1 cellular context compared by ENCODE assay signal in the genomic region with DNA sequence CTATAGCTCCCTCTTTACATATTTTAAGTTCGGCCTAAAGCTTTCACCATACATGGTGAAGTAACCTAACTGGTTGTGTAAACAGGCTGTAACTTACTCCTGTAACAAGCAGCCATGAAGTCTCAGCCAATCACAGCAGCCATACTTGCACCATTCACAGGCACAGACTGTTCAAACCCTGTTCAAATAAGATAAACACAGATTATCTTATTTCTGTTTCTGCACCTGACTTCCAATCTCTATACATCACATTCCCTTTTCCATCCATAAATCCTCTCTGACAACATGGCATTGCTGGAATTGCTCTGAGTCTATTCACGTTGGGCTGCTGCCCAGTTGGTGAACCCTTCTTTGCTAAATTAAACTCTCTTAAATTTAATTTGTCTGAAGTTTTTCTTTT.
TF ChIP-seq lines count a peak whose summit lies in the region.

No MANE protein-coding gene starts in this region.

TF ChIP-seq in K562, 482 proteins besides CTCF, POLR2A, EP300 and RAD21 (continued from another document):
- no peak for TF ChIP-seq ZNF644 (tag; IDR thresholded peaks at IDR 0.05; ENCODE audit: low read depth)
- no peak for TF ChIP-seq ETV6 (IDR thresholded peaks at IDR 0.05; ENCODE audit: borderline replicate concordance in 1 of 2, low read depth in 2 of 2, low read length in 1 of 2)
- TF ChIP-seq ETV6 (CRISPR knock-in tag; IDR thresholded peaks at IDR 0.05; ENCODE audit: borderline replicate concordance): no peak
- TF ChIP-seq MTA2 (IDR thresholded peaks at IDR 0.05; ENCODE audit: low read depth): peak; percentile 49; the same call in 1 of the 2 replicates
- no peak for TF ChIP-seq ZNF143 (CRISPR knock-in tag; IDR thresholded peaks at IDR 0.05)
- TF ChIP-seq, protein P1, sequence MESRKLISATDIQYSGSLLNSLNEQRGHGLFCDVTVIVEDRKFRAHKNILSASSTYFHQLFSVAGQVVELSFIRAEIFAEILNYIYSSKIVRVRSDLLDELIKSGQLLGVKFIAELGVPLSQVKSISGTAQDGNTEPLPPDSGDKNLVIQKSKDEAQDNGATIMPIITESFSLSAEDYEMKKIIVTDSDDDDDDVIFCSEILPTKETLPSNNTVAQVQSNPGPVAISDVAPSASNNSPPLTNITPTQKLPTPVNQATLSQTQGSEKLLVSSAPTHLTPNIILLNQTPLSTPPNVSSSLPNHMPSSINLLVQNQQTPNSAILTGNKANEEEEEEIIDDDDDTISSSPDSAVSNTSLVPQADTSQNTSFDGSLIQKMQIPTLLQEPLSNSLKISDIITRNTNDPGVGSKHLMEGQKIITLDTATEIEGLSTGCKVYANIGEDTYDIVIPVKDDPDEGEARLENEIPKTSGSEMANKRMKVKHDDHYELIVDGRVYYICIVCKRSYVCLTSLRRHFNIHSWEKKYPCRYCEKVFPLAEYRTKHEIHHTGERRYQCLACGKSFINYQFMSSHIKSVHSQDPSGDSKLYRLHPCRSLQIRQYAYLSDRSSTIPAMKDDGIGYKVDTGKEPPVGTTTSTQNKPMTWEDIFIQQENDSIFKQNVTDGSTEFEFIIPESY (CRISPR knock-in tag; IDR thresholded peaks at IDR 0.05): no peak
- no peak for TF ChIP-seq DMBX1 (CRISPR knock-in tag; IDR thresholded peaks at IDR 0.05; ENCODE audit: borderline replicate concordance)
- no peak for TF ChIP-seq GATAD2B (IDR thresholded peaks at IDR 0.05; ENCODE audit: borderline replicate concordance)
- TF ChIP-seq GTF2E2 (tag; IDR thresholded peaks at IDR 0.05): no peak
- TF ChIP-seq CBFA2T3 (IDR thresholded peaks at IDR 0.05): peak; percentile 77
- TF ChIP-seq KLF1 (tag; IDR thresholded peaks at IDR 0.05): no peak
- no peak for TF ChIP-seq E2F3 (CRISPR knock-in tag; IDR thresholded peaks at IDR 0.05)
- peak; percentile 71 for TF ChIP-seq ARID1B (IDR thresholded peaks at IDR 0.05)
- no peak for TF ChIP-seq CEBPG (CRISPR knock-in tag; IDR thresholded peaks at IDR 0.05)
- 0 out of 4 replicates have a peak, but pooled peaks of 1 of the 2 experiments have one; percentile 23 for TF ChIP-seq CEBPG (tag; conservative IDR thresholded peaks at IDR 0.05 in 1 of 2, IDR thresholded peaks at IDR 0.05 in 1 of 2)
- no peak for TF ChIP-seq TBL1XR1 (IDR thresholded peaks at IDR 0.05; ENCODE audit: low read length in 2 of 2)
- TF ChIP-seq ETV1 (tag; conservative IDR thresholded peaks at IDR 0.05; ENCODE audit: low read depth): no peak
- TF ChIP-seq, protein P2, sequence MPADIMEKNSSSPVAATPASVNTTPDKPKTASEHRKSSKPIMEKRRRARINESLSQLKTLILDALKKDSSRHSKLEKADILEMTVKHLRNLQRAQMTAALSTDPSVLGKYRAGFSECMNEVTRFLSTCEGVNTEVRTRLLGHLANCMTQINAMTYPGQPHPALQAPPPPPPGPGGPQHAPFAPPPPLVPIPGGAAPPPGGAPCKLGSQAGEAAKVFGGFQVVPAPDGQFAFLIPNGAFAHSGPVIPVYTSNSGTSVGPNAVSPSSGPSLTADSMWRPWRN (IDR thresholded peaks at IDR 0.05; ENCODE audit: low read depth): 0 out of 2 replicates have a peak, but pooled peaks have one; percentile 26
- no peak for TF ChIP-seq SAFB (IDR thresholded peaks at IDR 0.05; ENCODE audit: borderline replicate concordance, low read depth, low read length)
- TF ChIP-seq FOXM1 (IDR thresholded peaks at IDR 0.05; ENCODE audit: low read depth): peak; percentile 58; the same call in 1 of the 2 replicates
- TF ChIP-seq FOXM1 (CRISPR knock-in tag; IDR thresholded peaks at IDR 0.05; ENCODE audit: low read depth): no peak
- TF ChIP-seq FOXA3 (CRISPR knock-in tag; conservative IDR thresholded peaks at IDR 0.05 in 1 of 2, IDR thresholded peaks at IDR 0.05 in 1 of 2): peak; percentile 72 to 97; a peak in 3 of 4 replicates
- peak; percentile 52; the same call in 1 of the 2 replicates for TF ChIP-seq CBFA2T2 (conservative IDR thresholded peaks at IDR 0.05)
- TF ChIP-seq, protein P3, sequence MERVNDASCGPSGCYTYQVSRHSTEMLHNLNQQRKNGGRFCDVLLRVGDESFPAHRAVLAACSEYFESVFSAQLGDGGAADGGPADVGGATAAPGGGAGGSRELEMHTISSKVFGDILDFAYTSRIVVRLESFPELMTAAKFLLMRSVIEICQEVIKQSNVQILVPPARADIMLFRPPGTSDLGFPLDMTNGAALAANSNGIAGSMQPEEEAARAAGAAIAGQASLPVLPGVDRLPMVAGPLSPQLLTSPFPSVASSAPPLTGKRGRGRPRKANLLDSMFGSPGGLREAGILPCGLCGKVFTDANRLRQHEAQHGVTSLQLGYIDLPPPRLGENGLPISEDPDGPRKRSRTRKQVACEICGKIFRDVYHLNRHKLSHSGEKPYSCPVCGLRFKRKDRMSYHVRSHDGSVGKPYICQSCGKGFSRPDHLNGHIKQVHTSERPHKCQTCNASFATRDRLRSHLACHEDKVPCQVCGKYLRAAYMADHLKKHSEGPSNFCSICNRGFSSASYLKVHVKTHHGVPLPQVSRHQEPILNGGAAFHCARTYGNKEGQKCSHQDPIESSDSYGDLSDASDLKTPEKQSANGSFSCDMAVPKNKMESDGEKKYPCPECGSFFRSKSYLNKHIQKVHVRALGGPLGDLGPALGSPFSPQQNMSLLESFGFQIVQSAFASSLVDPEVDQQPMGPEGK (CRISPR knock-in tag; IDR thresholded peaks at IDR 0.05; ENCODE audit: borderline replicate concordance): no peak
- TF ChIP-seq TEAD4 (IDR thresholded peaks at IDR 0.05; ENCODE audit: low read length): peak; percentile 84
- no peak for TF ChIP-seq TEAD4 (CRISPR knock-in tag; IDR thresholded peaks at IDR 0.05; ENCODE audit: borderline replicate concordance)
- TF ChIP-seq GATA2 (CRISPR knock-in tag; IDR thresholded peaks at IDR 0.05): no peak
- TF ChIP-seq RCOR1 (IDR thresholded peaks at IDR 0.05; ENCODE audit: borderline replicate concordance in 1 of 2, low read depth in 2 of 2, low read length in 2 of 2): peak in 1 of 2 experiments; percentile 79; a peak in 1 of 4 replicates
- TF ChIP-seq MEIS2 (IDR thresholded peaks at IDR 0.05; ENCODE audit: partially characterized antibody): peak; percentile 85
- TF ChIP-seq, protein P4, sequence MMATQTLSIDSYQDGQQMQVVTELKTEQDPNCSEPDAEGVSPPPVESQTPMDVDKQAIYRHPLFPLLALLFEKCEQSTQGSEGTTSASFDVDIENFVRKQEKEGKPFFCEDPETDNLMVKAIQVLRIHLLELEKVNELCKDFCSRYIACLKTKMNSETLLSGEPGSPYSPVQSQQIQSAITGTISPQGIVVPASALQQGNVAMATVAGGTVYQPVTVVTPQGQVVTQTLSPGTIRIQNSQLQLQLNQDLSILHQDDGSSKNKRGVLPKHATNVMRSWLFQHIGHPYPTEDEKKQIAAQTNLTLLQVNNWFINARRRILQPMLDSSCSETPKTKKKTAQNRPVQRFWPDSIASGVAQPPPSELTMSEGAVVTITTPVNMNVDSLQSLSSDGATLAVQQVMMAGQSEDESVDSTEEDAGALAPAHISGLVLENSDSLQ (IDR thresholded peaks at IDR 0.05): peak; percentile 43; the same call in 1 of the 2 replicates
- TF ChIP-seq TCF3 (CRISPR knock-in tag; IDR thresholded peaks at IDR 0.05): 0 out of 2 replicates have a peak, but pooled peaks have one; percentile 30
- TF ChIP-seq CREBBP (IDR thresholded peaks at IDR 0.05; ENCODE audit: low read depth, low read length): no peak
- no peak for TF ChIP-seq GTF2F1 (IDR thresholded peaks at IDR 0.05; ENCODE audit: low read depth, low read length)
- no peak for TF ChIP-seq MCM5 (IDR thresholded peaks at IDR 0.05; ENCODE audit: low read depth)
- TF ChIP-seq SOX6 (IDR thresholded peaks at IDR 0.05): 0 out of 2 replicates have a peak, but pooled peaks have one; percentile 24
- TF ChIP-seq KDM1A (IDR thresholded peaks at IDR 0.05): peak; percentile 36 to 65; a peak in 3 of 4 replicates
- TF ChIP-seq ZNF589 (CRISPR knock-in tag; IDR thresholded peaks at IDR 0.05; ENCODE audit: low read depth): no peak
- TF ChIP-seq ADNP (tag; IDR thresholded peaks at IDR 0.05): no peak
- no peak for TF ChIP-seq SMAD2 (IDR thresholded peaks at IDR 0.05; ENCODE audit: low read depth, low read length)
- no peak for TF ChIP-seq ZNF79 (CRISPR knock-in tag; IDR thresholded peaks at IDR 0.05; ENCODE audit: low read depth)
- no peak for TF ChIP-seq ELF1 (tag; IDR thresholded peaks at IDR 0.05)
- TF ChIP-seq, protein P5, sequence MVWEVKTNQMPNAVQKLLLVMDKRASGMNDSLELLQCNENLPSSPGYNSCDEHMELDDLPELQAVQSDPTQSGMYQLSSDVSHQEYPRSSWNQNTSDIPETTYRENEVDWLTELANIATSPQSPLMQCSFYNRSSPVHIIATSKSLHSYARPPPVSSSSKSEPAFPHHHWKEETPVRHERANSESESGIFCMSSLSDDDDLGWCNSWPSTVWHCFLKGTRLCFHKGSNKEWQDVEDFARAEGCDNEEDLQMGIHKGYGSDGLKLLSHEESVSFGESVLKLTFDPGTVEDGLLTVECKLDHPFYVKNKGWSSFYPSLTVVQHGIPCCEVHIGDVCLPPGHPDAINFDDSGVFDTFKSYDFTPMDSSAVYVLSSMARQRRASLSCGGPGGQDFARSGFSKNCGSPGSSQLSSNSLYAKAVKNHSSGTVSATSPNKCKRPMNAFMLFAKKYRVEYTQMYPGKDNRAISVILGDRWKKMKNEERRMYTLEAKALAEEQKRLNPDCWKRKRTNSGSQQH (CRISPR knock-in tag; IDR thresholded peaks at IDR 0.05): no peak
- TF ChIP-seq HDAC6 (IDR thresholded peaks at IDR 0.05; ENCODE audit: low read depth, low read length): no peak
